In the genomic region with DNA sequence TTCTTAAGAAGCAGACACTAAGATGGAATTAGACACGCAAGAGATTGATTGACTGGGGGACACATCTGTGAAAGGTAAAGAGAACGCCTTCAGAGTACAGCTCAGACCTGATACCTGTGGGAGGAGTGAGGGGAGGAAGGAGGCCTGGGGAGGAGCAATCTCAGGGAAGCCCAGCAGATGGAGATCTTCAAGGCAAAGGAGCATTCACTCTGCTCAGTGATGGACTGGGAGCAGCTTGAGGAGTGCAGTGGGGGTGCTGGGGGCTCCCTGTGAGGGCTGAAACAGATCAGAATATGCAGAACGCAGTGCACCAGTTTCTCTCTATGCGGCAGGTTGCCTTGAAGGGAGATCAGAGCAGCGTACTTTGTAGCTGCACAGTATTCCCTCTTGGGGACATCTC, we compare ENCODE assay signal across 18 cellular contexts.
DNase-seq lines count a peak whose midpoint lies in the region; ATAC-seq, FAIRE-seq and TF ChIP-seq lines count a peak whose summit lies in the region.
"Had no signal": no experiment of that assay in that cellular context is flagged by ENCODE, and none has a peak within 500 bp of the region (broad histone marks: within the 10 kb centered on the region; RNA-seq: fewer than 3 reads in every experiment).

No MANE protein-coding gene starts in this region.

- H3K4me1 Mint-ChIP-seq in astrocyte (ENCODE audit: low read depth, unreplicated experiment), result peaks cover 3% of the 10 kb centered on the region
- H3K4me1 Mint-ChIP-seq in activated CD4-positive, alpha-beta memory T cell treated with anti-CD3 and anti-CD28 coated beads, Interleukin-2, amount 10 ng/mL, durations not matched to agents 7 days and 5 days, result no peaks in the 10 kb centered on the region
- H3K4me1 Mint-ChIP-seq: CD8-positive, alpha-beta memory T cell; T-cell had no signal

- H3K27me3 Mint-ChIP-seq in astrocyte (ENCODE audit: low read depth, unreplicated experiment), result peaks cover 5% of the 10 kb centered on the region
- H3K27me3 Mint-ChIP-seq in activated CD4-positive, alpha-beta memory T cell treated with anti-CD3 and anti-CD28 coated beads, Interleukin-2, amount 10 ng/mL, durations not matched to agents 7 days and 5 days, result peaks cover 4% of the 10 kb centered on the region

- H3K27me3 ChIP-seq in astrocyte (ENCODE audit: insufficient read depth, low read length), result no peaks in the 10 kb centered on the region

- TF ChIP-seq CTCF in C4-2B (conservative IDR thresholded peaks at IDR 0.05), result peak; percentile 14
- TF ChIP-seq CTCF in HEK293 (tag by site-specific recombination; IDR thresholded peaks at IDR 0.05), result peak; percentile 42; the same call in 1 of the 2 replicates
- peak; percentile 21 for TF ChIP-seq CTCF in astrocyte (IDR thresholded peaks at IDR 0.05; ENCODE audit: insufficient read depth, low read depth, low read length)

- H3K4me2 ChIP-seq in astrocyte (ENCODE audit: low read length), result no peak overlapping the region

- no peak for DNase-seq in astrocyte (ENCODE audit: low read depth)
- peak; percentile 46 for DNase-seq in iPS-NIHi7 (ENCODE audit: extremely low spot score)
- no peak for DNase-seq in activated CD4-positive, alpha-beta memory T cell treated with anti-CD3 and anti-CD28 coated beads, Interleukin-2, amount 10 ng/mL, durations not matched to agents 7 days and 5 days
- no peak for DNase-seq in NCI-H1436 treated with DMSO at 0.1 percent for 48 hours (lab: John Stamatoyannopoulos, UW)
- no peak for DNase-seq in stimulated activated CD4-positive, alpha-beta T cell treated with anti-CD3 and anti-CD28 coated beads, Interleukin-15, amount 100 ng/mL, for 24 hours
- DNase-seq: activated CD4-positive, alpha-beta T cell treated with anti-CD3 and anti-CD28 coated beads for 48 hours; CD8-positive, alpha-beta memory T cell; KBM-7; left ventricle myocardium inferior; NCI-H2029 treated with DMSO at 0.1 percent for 48 hours; nephron progenitor cell; OCI-M1; substantia nigra; T-cell had no signal

- H3K9ac ChIP-seq in astrocyte (ENCODE audit: low read length), result no peak overlapping the region

- H4K20me1 ChIP-seq in astrocyte (ENCODE audit: insufficient read depth, low read length), result no peaks in the 10 kb centered on the region

- no peak overlapping the region for H3K27ac Mint-ChIP-seq in astrocyte (ENCODE audit: unreplicated experiment)
- no peak overlapping the region for H3K27ac Mint-ChIP-seq in activated CD4-positive, alpha-beta memory T cell treated with anti-CD3 and anti-CD28 coated beads, Interleukin-2, amount 10 ng/mL, durations not matched to agents 7 days and 5 days
- H3K27ac Mint-ChIP-seq: CD8-positive, alpha-beta memory T cell; nephron progenitor cell; T-cell had no signal

- ATAC-seq in GM18498 (IDR thresholded peaks at IDR 0.05; ENCODE audit: unreplicated experiment), result no peak
- ATAC-seq: T-cell had no signal

- no peaks in the 10 kb centered on the region for H3K4me1 ChIP-seq in HEK293 (ENCODE audit: control insufficient read depth, insufficient read depth, low read length)
- peaks cover 4% of the 10 kb centered on the region for H3K4me1 ChIP-seq in astrocyte (ENCODE audit: insufficient read depth, low read length)
- H3K4me1 ChIP-seq: left ventricle myocardium inferior had no signal

- H3K36me3 ChIP-seq in HEK293 (ENCODE audit: control insufficient read depth in 2 of 2, insufficient read depth in 1 of 2, low read length in 2 of 2) (no peaks in the 10 kb centered on the region), astrocyte (ENCODE audit: insufficient read depth, low read length) (no peaks in the 10 kb centered on the region)
- H3K36me3 ChIP-seq: left ventricle myocardium inferior had no signal

- H3K4me3 ChIP-seq in HEK293 (ENCODE audit: low read depth, low read length) (no peak overlapping the region), astrocyte (ENCODE audit: insufficient read depth, low read depth, low read length) (no peak overlapping the region)
- H3K4me3 ChIP-seq: left ventricle myocardium inferior, skin epidermis had no signal

- H3K9me3 ChIP-seq in HEK293 (ENCODE audit: control insufficient read depth, insufficient read depth, low read depth, low read length) (no peaks in the 10 kb centered on the region), astrocyte (ENCODE audit: insufficient read depth, low read depth, low read length) (no peaks in the 10 kb centered on the region)
- H3K9me3 ChIP-seq: left ventricle myocardium inferior had no signal

- POLR2A ChIA-PET in HEK293 (lab: Yijun Ruan, JAX), result no interaction called here
- POLR2A ChIA-PET in activated CD4-positive, alpha-beta memory T cell treated with anti-CD3 and anti-CD28 coated beads, Interleukin-2, amount 10 ng/mL, durations not matched to agents 7 days and 5 days (lab: Charles Lee), result no interaction called here

- H3K4me3 Mint-ChIP-seq in astrocyte (ENCODE audit: unreplicated experiment), result no peak overlapping the region
- no peak overlapping the region for H3K4me3 Mint-ChIP-seq in activated CD4-positive, alpha-beta memory T cell treated with anti-CD3 and anti-CD28 coated beads, Interleukin-2, amount 10 ng/mL, durations not matched to agents 7 days and 5 days
- H3K4me3 Mint-ChIP-seq: CD8-positive, alpha-beta memory T cell; nephron progenitor cell; T-cell had no signal

- H3K79me2 ChIP-seq in astrocyte (ENCODE audit: insufficient read depth, low read length), result no peaks in the 10 kb centered on the region

- FAIRE-seq in astrocyte (lab: Jason Lieb, UNC), result no peak

- no peak overlapping the region for H2AFZ ChIP-seq in astrocyte (ENCODE audit: low read depth, low read length)

- no peak overlapping the region for H3K27ac ChIP-seq in C4-2B
- no peak overlapping the region for H3K27ac ChIP-seq in HEK293 (ENCODE audit: extremely low read depth, low read depth, low read length)
- H3K27ac ChIP-seq in astrocyte (ENCODE audit: low read depth, low read length), result no peak overlapping the region
- H3K27ac ChIP-seq: left ventricle myocardium inferior, skin epidermis had no signal

- CTCF ChIA-PET in HEK293 (lab: Yijun Ruan, JAX), result interaction anchor here (1.0 to 1.2 kb wide), 2 partner anchors 8 to 280 kb away, joined by 3 read pairs; no protein-coding TSS in a partner anchor
- CTCF ChIA-PET in activated CD4-positive, alpha-beta memory T cell treated with anti-CD3 and anti-CD28 coated beads, Interleukin-2, amount 10 ng/mL, durations not matched to agents 7 days and 5 days (lab: Charles Lee), result no interaction called here

- H3K36me3 Mint-ChIP-seq in astrocyte (ENCODE audit: low read depth, unreplicated experiment), result no peaks in the 10 kb centered on the region
- H3K36me3 Mint-ChIP-seq in activated CD4-positive, alpha-beta memory T cell treated with anti-CD3 and anti-CD28 coated beads, Interleukin-2, amount 10 ng/mL, durations not matched to agents 7 days and 5 days (ENCODE audit: low read depth), result no peaks in the 10 kb centered on the region
- H3K36me3 Mint-ChIP-seq: CD8-positive, alpha-beta memory T cell; T-cell had no signal

- peaks cover 2% of the 10 kb centered on the region for H3K9me3 Mint-ChIP-seq in astrocyte (ENCODE audit: unreplicated experiment)
- no peaks in the 10 kb centered on the region for H3K9me3 Mint-ChIP-seq in activated CD4-positive, alpha-beta memory T cell treated with anti-CD3 and anti-CD28 coated beads, Interleukin-2, amount 10 ng/mL, durations not matched to agents 7 days and 5 days
- H3K9me3 Mint-ChIP-seq: CD8-positive, alpha-beta memory T cell; nephron progenitor cell; T-cell had no signal

TF ChIP-seq in HEK293, 187 proteins besides CTCF, POLR2A, EP300 and RAD21:
- 0 out of 2 replicates have a peak, but pooled peaks have one; percentile 15 for TF ChIP-seq ZFHX2 (tag by site-specific recombination; conservative IDR thresholded peaks at IDR 0.05)
- TF ChIP-seq, protein P1, sequence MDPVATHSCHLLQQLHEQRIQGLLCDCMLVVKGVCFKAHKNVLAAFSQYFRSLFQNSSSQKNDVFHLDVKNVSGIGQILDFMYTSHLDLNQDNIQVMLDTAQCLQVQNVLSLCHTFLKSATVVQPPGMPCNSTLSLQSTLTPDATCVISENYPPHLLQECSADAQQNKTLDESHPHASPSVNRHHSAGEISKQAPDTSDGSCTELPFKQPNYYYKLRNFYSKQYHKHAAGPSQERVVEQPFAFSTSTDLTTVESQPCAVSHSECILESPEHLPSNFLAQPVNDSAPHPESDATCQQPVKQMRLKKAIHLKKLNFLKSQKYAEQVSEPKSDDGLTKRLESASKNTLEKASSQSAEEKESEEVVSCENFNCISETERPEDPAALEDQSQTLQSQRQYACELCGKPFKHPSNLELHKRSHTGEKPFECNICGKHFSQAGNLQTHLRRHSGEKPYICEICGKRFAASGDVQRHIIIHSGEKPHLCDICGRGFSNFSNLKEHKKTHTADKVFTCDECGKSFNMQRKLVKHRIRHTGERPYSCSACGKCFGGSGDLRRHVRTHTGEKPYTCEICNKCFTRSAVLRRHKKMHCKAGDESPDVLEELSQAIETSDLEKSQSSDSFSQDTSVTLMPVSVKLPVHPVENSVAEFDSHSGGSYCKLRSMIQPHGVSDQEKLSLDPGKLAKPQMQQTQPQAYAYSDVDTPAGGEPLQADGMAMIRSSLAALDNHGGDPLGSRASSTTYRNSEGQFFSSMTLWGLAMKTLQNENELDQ (tag by site-specific recombination; IDR thresholded peaks at IDR 0.05; ENCODE audit: low read depth), result no peak
